8 cellular contexts compared by ENCODE assay signal in genomic region chr11:64305075-64305690, GRCh38. TPM values are rescaled to one million over a fixed set of nuclear protein-coding genes. Genes with fewer than 3 reads are reported as not detected.
DNase-seq lines count a peak whose midpoint lies in the region; ATAC-seq and TF ChIP-seq lines count a peak whose summit lies in the region.

ESRRA (plus strand) TSS chr11:64305524; CDS start chr11:64307180, 1,656 bp downstream.

- ATAC-seq in HG03457 (IDR thresholded peaks at IDR 0.05; ENCODE audit: unreplicated experiment): peak; percentile 52

- no peaks in the 10 kb centered on the region for H3K4me1 ChIP-seq in BE2C

- H3K27me3 ChIP-seq in BE2C: peaks cover 8% of the 10 kb centered on the region
- peaks cover 8% of the 10 kb centered on the region for H3K27me3 ChIP-seq in kidney epithelial cell (ENCODE audit: control insufficient read depth, insufficient read depth, low read length)

- no peaks in the 10 kb centered on the region for H3K9me3 ChIP-seq in BE2C

- H3K4me3 ChIP-seq in BE2C (ENCODE audit: low read depth, low read length): peak within 1 kb of the TSS; percentile 69
- H3K4me3 ChIP-seq in kidney epithelial cell (ENCODE audit: low read depth, low read length): peak within 1 kb of the TSS; percentile 56

- TF ChIP-seq CTCF in BE2C (IDR thresholded peaks at IDR 0.05; ENCODE audit: low read depth, low read length) (no peak), kidney epithelial cell (IDR thresholded peaks at IDR 0.05; ENCODE audit: insufficient read depth, low read length, poor library complexity, severe bottlenecking) (no peak)

- H3K36me3 ChIP-seq in BE2C: no peaks in the 10 kb centered on the region
- peaks cover 1% of the 10 kb centered on the region for H3K36me3 ChIP-seq in kidney epithelial cell (ENCODE audit: control insufficient read depth, insufficient read depth, low read length)

- DNase-seq in BE2C (peak; percentile 98), GM19240 (ENCODE audit: insufficient read length, low spot score) (peak; percentile 95), NCI-H524 (lab: John Stamatoyannopoulos, UW) (peak; percentile 93 to 100), cerebellum (ENCODE audit: low spot score) (peak; percentile 100), kidney epithelial cell (ENCODE audit: low read depth) (peak; percentile 89)
- DNase-seq in activated CD4-positive, alpha-beta T cell treated with anti-CD3 and anti-CD28 coated beads for 24 hours (ENCODE audit: low read depth in 2 of 2): peak; percentile 100
- DNase-seq in stimulated activated CD4-positive, alpha-beta T cell treated with anti-CD3 and anti-CD28 coated beads, Interleukin-15, amount 100 ng/mL, for 24 hours: peak; percentile 100

RNA-seq across cellular contexts. Expression of gene ESRRA, which starts in this region (rescaled TPM):
- polyA plus RNA-seq in BE2C (2012; ENCODE audit: insufficient read depth, insufficient read length, low read depth): 45.7 TPM
- 11.3 TPM for total RNA-seq in cerebellum
- total RNA-seq in kidney epithelial cell: 54.3 and 58.8 TPM in 2 replicates

Comparison
In these comparisons a context has a peak if more than half of its experiments do, and no peak if none do; other contexts are left out.
1. Peak in every context shown above with its lines: DNase-seq, ATAC-seq and H3K4me3 ChIP-seq.